In the genomic region with DNA sequence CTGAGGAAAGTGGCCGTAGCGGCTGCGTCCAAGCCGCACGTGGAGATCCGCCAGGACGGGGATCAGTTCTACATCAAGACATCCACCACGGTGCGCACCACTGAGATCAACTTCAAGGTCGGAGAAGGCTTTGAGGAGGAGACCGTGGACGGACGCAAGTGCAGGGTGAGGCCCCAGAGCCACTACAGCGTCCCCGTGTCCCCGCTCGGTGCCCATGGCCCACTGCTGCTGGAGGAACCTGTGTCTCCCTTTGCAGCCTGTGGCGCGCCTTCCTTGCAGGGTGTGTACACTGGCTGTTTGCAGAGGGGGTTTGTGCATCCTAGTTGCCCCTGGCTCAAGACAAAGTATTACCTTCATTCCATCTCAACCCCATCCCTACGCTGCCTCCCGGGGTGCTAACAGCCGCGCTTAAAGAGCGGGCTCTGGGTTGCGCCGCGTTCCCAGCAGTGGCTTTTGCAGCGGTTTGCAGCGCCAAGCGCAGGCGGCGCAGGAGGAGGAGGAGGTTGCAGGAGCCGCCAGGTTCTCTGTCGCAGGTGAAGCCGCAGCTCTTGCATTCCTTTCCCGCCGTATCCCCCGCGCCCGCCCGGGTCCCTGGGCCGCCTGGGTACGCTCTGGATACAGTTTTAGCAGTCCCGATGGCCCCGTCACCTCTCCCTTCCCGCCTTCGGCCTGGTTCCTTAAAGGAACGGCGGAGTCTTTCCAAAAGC, we compare ENCODE assay signal across 18 cellular contexts. TPM values are rescaled to one million over a fixed set of nuclear protein-coding genes. Genes with fewer than 3 reads are reported as not detected.
DNase-seq lines count a peak whose midpoint lies in the region; ATAC-seq and TF ChIP-seq lines count a peak whose summit lies in the region.
"Had no signal": no experiment of that assay in that cellular context is flagged by ENCODE, and none has a peak within 500 bp of the region (broad histone marks: within the 10 kb centered on the region; RNA-seq: fewer than 3 reads in every experiment).

No MANE protein-coding gene starts in this region.

- H3K4me1 ChIP-seq in left lung, result peaks cover 0 to 5% of the 10 kb centered on the region in 2 donors

- peaks cover 15 to 25% of the 10 kb centered on the region in 2 donors for H3K27me3 Mint-ChIP-seq in natural killer cell treated with Interleukin-12 subunit alpha and Interleukin-12 subunit beta and Interleukin-15 and Interleukin-18, amount 100 ng/mL, for 72 hours
- peaks cover 19 to 23% of the 10 kb centered on the region in 2 donors for H3K27me3 Mint-ChIP-seq in natural killer cell (ENCODE audit: low read depth in 2 of 2)
- H3K27me3 Mint-ChIP-seq in type B pancreatic cell, result peaks cover 68% of the 10 kb centered on the region

- DNase-seq in natural killer cell treated with Interleukin-12 subunit alpha and Interleukin-12 subunit beta and Interleukin-15 and Interleukin-18, amount 100 ng/mL, for 72 hours (ENCODE audit: low spot score), result no peak
- DNase-seq in natural killer cell, result no peak
- no peak for DNase-seq in coronary artery (ENCODE audit: low spot score)
- DNase-seq in left lung, result peak; percentile 22 to 72
- DNase-seq in type B pancreatic cell (ENCODE audit: extremely low spot score, unreplicated experiment), result no peak
- DNase-seq in middle frontal gyrus (ENCODE audit: extremely low spot score, low spot score), result no peak
- DNase-seq in NCI-H82 treated with DMSO at 0.1 percent for 48 hours (lab: John Stamatoyannopoulos, UW; ENCODE audit: unreplicated experiment), result no peak
- DNase-seq: activated naive CD4-positive, alpha-beta T cell treated with anti-CD3 and anti-CD28 coated beads for 36 hours; NCI-H2081 treated with DMSO at 0.1 percent for 48 hours; PC-9; stimulated activated CD4-positive, alpha-beta T cell treated with anti-CD3 and anti-CD28 coated beads, Interleukin-4, amount 100 ng/mL, for 24 hours; T1000 had no signal

- peaks cover 0 to 3% of the 10 kb centered on the region in 2 donors for H3K4me1 Mint-ChIP-seq in natural killer cell treated with Interleukin-12 subunit alpha and Interleukin-12 subunit beta and Interleukin-15 and Interleukin-18, amount 100 ng/mL, for 72 hours (ENCODE audit: low read depth in 2 of 2)
- H3K4me1 Mint-ChIP-seq in natural killer cell (no peaks in the 10 kb centered on the region), type B pancreatic cell (ENCODE audit: unreplicated experiment) (peaks cover 24% of the 10 kb centered on the region)
- H3K4me1 Mint-ChIP-seq: central memory CD8-positive, alpha-beta T cell had no signal

- peak overlapping the region; percentile 18 for H3K4me3 ChIP-seq in coronary artery
- no peak overlapping the region for H3K4me3 ChIP-seq in left lung
- H3K4me3 ChIP-seq: PC-9 had no signal

- intact Hi-C loops in natural killer cell (cut with micrococcal nuclease), result no loop called here
- intact Hi-C loops in left lung (cut with DNase I), result no loop called here

- no peak overlapping the region for H3K27ac Mint-ChIP-seq in natural killer cell treated with Interleukin-12 subunit alpha and Interleukin-12 subunit beta and Interleukin-15 and Interleukin-18, amount 100 ng/mL, for 72 hours
- no peak overlapping the region for H3K27ac Mint-ChIP-seq in natural killer cell
- H3K27ac Mint-ChIP-seq in type B pancreatic cell, result no peak overlapping the region
- H3K27ac Mint-ChIP-seq: activated naive CD4-positive, alpha-beta T cell treated with anti-CD3 and anti-CD28 coated beads for 36 hours; stimulated activated naive CD8-positive, alpha-beta T cell treated with anti-CD3 and anti-CD28 coated beads, Interleukin-15, Interleukin-2, amounts not matched to agents 100 ng/mL and 50 ng/mL, for 24 hours had no signal

- ATAC-seq in natural killer cell treated with Interleukin-12 subunit alpha and Interleukin-12 subunit beta and Interleukin-15 and Interleukin-18, amount 100 ng/mL, for 72 hours, result peak; percentile 28 to 30
- ATAC-seq in natural killer cell, result no peak
- no peak for ATAC-seq in left lung
- ATAC-seq in GM18873 (IDR thresholded peaks at IDR 0.05; ENCODE audit: low FRiP score, unreplicated experiment), result no peak

- no peak overlapping the region for H3K27ac ChIP-seq in coronary artery
- no peak overlapping the region for H3K27ac ChIP-seq in left lung
- H3K27ac ChIP-seq: KMS-11, PC-9 had no signal

- no peaks in the 10 kb centered on the region for H3K9me3 Mint-ChIP-seq in natural killer cell treated with Interleukin-12 subunit alpha and Interleukin-12 subunit beta and Interleukin-15 and Interleukin-18, amount 100 ng/mL, for 72 hours
- no peaks in the 10 kb centered on the region for H3K9me3 Mint-ChIP-seq in natural killer cell
- H3K9me3 Mint-ChIP-seq in type B pancreatic cell, result no peaks in the 10 kb centered on the region
- H3K9me3 Mint-ChIP-seq: activated naive CD4-positive, alpha-beta T cell treated with anti-CD3 and anti-CD28 coated beads for 36 hours; central memory CD8-positive, alpha-beta T cell; stimulated activated naive CD8-positive, alpha-beta T cell treated with anti-CD3 and anti-CD28 coated beads, Interleukin-15, Interleukin-2, amounts not matched to agents 100 ng/mL and 50 ng/mL, for 24 hours had no signal

- TF ChIP-seq CTCF in natural killer cell (IDR thresholded peaks at IDR 0.05) (no peak), coronary artery (IDR thresholded peaks at IDR 0.05) (no peak), left lung (IDR thresholded peaks at IDR 0.05) (no peak), type B pancreatic cell (conservative IDR thresholded peaks at IDR 0.05) (no peak)

- no peaks in the 10 kb centered on the region for H3K36me3 Mint-ChIP-seq in natural killer cell treated with Interleukin-12 subunit alpha and Interleukin-12 subunit beta and Interleukin-15 and Interleukin-18, amount 100 ng/mL, for 72 hours
- H3K36me3 Mint-ChIP-seq in natural killer cell (no peaks in the 10 kb centered on the region), type B pancreatic cell (no peaks in the 10 kb centered on the region)

- no peak overlapping the region for H3K4me3 Mint-ChIP-seq in natural killer cell treated with Interleukin-12 subunit alpha and Interleukin-12 subunit beta and Interleukin-15 and Interleukin-18, amount 100 ng/mL, for 72 hours
- H3K4me3 Mint-ChIP-seq in natural killer cell (no peak overlapping the region), type B pancreatic cell (peak overlapping the region; percentile 86)
- H3K4me3 Mint-ChIP-seq: central memory CD8-positive, alpha-beta T cell; stimulated activated naive CD8-positive, alpha-beta T cell treated with anti-CD3 and anti-CD28 coated beads, Interleukin-15, Interleukin-2, amounts not matched to agents 100 ng/mL and 50 ng/mL, for 24 hours had no signal

- H3K36me3 ChIP-seq in left lung, result no peaks in the 10 kb centered on the region

- no peaks in the 10 kb centered on the region for H3K9me3 ChIP-seq in left lung

- peaks cover 49 to 76% of the 10 kb centered on the region in 2 donors for H3K27me3 ChIP-seq in left lung

RNA-seq across cellular contexts. Expression of gene CRABP1, which starts 1.1 kb away (rescaled TPM):
- total RNA-seq in natural killer cell treated with Interleukin-12 subunit alpha and Interleukin-12 subunit beta and Interleukin-15 and Interleukin-18, amount 100 ng/mL, for 72 hours, result not detected
- not detected for total RNA-seq in natural killer cell
- total RNA-seq in left lung, result not detected
- 20.5 and 685 TPM in 2 replicates for total RNA-seq in type B pancreatic cell (ENCODE audit: low replicate concordance)
- total RNA-seq: kidney epithelial cell, osteoblast, PC-9 had no signal

RNA-seq across cellular contexts. Expression of gene SKIC8, which starts 41.8 kb away (rescaled TPM):
- total RNA-seq in natural killer cell treated with Interleukin-12 subunit alpha and Interleukin-12 subunit beta and Interleukin-15 and Interleukin-18, amount 100 ng/mL, for 72 hours, result 10 to 100 TPM; 40.7 to 50.0 TPM
- total RNA-seq in natural killer cell (10 to 100 TPM; 20.7 to 24.9 (median 21.4) TPM), left lung (10 to 100 TPM; 36.1 to 42.2 TPM), type B pancreatic cell (ENCODE audit: low replicate concordance) (43.6 and 54.4 TPM in 2 replicates)

Comparison
In these comparisons a context has a peak if more than half of its experiments do, and no peak if none do; other contexts are left out.
1. ATAC-seq: peak in natural killer cell treated with Interleukin-12 subunit alpha and Interleukin-12 subunit beta and Interleukin-15 and Interleukin-18, amount 100 ng/mL, for 72 hours (2 of 2); none in natural killer cell (0 of 3), left lung (single experiment) and GM18873 (single experiment).
2. DNase-seq: peak in left lung (2 of 2); none in natural killer cell treated with Interleukin-12 subunit alpha and Interleukin-12 subunit beta and Interleukin-15 and Interleukin-18, amount 100 ng/mL, for 72 hours (single experiment), natural killer cell (single experiment), coronary artery (single experiment), type B pancreatic cell (single experiment), middle frontal gyrus (single experiment) and NCI-H82 treated with DMSO at 0.1 percent for 48 hours (single experiment).
3. RNA of gene CRABP1, which starts 1.1 kb away (total RNA-seq): 20.5 to 685 TPM in type B pancreatic cell; not detected in natural killer cell treated with Interleukin-12 subunit alpha and Interleukin-12 subunit beta and Interleukin-15 and Interleukin-18, amount 100 ng/mL, for 72 hours, not detected in natural killer cell and not detected in left lung; every median in the first group is over 10 times any median in the second.